Comparison of ENCODE assay signal across 13 cellular contexts in the genomic region with DNA sequence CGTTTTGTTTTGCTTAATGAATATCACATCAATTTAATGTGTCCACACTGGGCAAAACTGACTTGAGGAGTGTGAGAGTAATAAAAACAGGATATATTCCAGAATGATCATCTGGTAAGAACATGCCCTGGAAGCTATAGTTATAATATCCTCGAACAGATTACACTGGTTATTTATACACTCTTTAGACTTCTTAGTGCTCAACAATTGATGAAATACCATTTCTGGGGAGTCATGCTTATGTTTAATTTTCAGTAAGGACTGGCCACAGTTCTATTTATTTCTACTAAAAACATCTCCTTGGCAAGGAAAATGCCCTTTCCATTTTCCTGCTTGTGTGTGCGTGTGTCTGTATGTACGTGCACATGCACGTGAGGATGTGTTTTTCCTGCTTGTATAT.
DNase-seq lines count a peak whose midpoint lies in the region; ATAC-seq and TF ChIP-seq lines count a peak whose summit lies in the region.
"Had no signal": no experiment of that assay in that cellular context is flagged by ENCODE, and none has a peak within 500 bp of the region (broad histone marks: within the 10 kb centered on the region; RNA-seq: fewer than 3 reads in every experiment).

No MANE protein-coding gene starts in this region.

- H3K4me1 Mint-ChIP-seq in GM23338 (peaks cover 17% of the 10 kb centered on the region), endothelial cell (ENCODE audit: unreplicated experiment) (peaks cover 15% of the 10 kb centered on the region), memory B cell (peaks cover 30% of the 10 kb centered on the region)

- peaks cover 4% of the 10 kb centered on the region; the same call in 2 of the 3 replicates for H3K9me3 Mint-ChIP-seq in GM23338
- no peaks in the 10 kb centered on the region for H3K9me3 Mint-ChIP-seq in endothelial cell (ENCODE audit: unreplicated experiment)
- H3K9me3 Mint-ChIP-seq in memory B cell, result no peaks in the 10 kb centered on the region
- H3K9me3 Mint-ChIP-seq: CD4-positive, alpha-beta T cell had no signal

- H3K9me2 ChIP-seq in GM23338 (ENCODE audit: insufficient read depth), result no peaks in the 10 kb centered on the region

- no peak overlapping the region for H3K4me3 ChIP-seq in GM23338
- no peak overlapping the region for H3K4me3 ChIP-seq in osteoblast (ENCODE audit: insufficient read depth, low read length)
- H3K4me3 ChIP-seq: BLaER1 treated with 17β-estradiol and CSF1 and Interleukin-3, amounts not matched to agents 10 nM and 100 nM; HAP-1 had no signal

- TF ChIP-seq POLR2A in erythroblast (IDR thresholded peaks at IDR 0.05; ENCODE audit: low read length), result no peak

- H3K27me3 ChIP-seq in GM23338 (ENCODE audit: insufficient read depth) (no peaks in the 10 kb centered on the region), osteoblast (ENCODE audit: insufficient read depth, low read length) (no peaks in the 10 kb centered on the region)
- H3K27me3 ChIP-seq: BLaER1 treated with 17β-estradiol and CSF1 and Interleukin-3, amounts not matched to agents 10 nM and 100 nM had no signal

- no peak overlapping the region for H3K4me3 Mint-ChIP-seq in GM23338
- H3K4me3 Mint-ChIP-seq in endothelial cell (ENCODE audit: unreplicated experiment), result peak overlapping the region; percentile 49
- no peak overlapping the region for H3K4me3 Mint-ChIP-seq in memory B cell
- H3K4me3 Mint-ChIP-seq: CD4-positive, alpha-beta T cell had no signal

- H4K20me1 ChIP-seq in GM23338 (replicated peaks; ENCODE audit: insufficient read depth) (no peaks in the 10 kb centered on the region; the same call in 1 of the 2 replicates), osteoblast (ENCODE audit: insufficient read depth, low read length) (peaks cover 54% of the 10 kb centered on the region)

- no peak for ATAC-seq in GM23338
- ATAC-seq in memory B cell (ENCODE audit: low read depth), result no peak
- no peak for ATAC-seq in SK-N-SH treated with all-trans-retinoic acid at 6 μM for 48 hours
- no peak for ATAC-seq in GM21447 (IDR thresholded peaks at IDR 0.05; ENCODE audit: unreplicated experiment)
- ATAC-seq: HepG2 had no signal

- H3K4me1 ChIP-seq in GM23338 (ENCODE audit: insufficient read depth) (no peaks in the 10 kb centered on the region; the same call in 1 of the 2 replicates), osteoblast (ENCODE audit: insufficient read depth, low read length) (no peaks in the 10 kb centered on the region)
- H3K4me1 ChIP-seq: HAP-1 had no signal

- H3K79me2 ChIP-seq in GM23338 (replicated peaks; ENCODE audit: insufficient read depth) (peaks cover 27% of the 10 kb centered on the region), osteoblast (ENCODE audit: insufficient read depth, low read length) (peaks cover 88% of the 10 kb centered on the region)

- no peak overlapping the region for H3K4me2 ChIP-seq in GM23338
- no peak overlapping the region for H3K4me2 ChIP-seq in osteoblast (ENCODE audit: insufficient read depth, low read length)
- H3K4me2 ChIP-seq: BLaER1 treated with 17β-estradiol and CSF1 and Interleukin-3, amounts not matched to agents 10 nM and 100 nM had no signal

- H3K36me3 Mint-ChIP-seq in GM23338 (ENCODE audit: low read depth), result peaks cover 30% of the 10 kb centered on the region
- H3K36me3 Mint-ChIP-seq in endothelial cell (ENCODE audit: low read depth, unreplicated experiment), result peaks cover 32% of the 10 kb centered on the region
- H3K36me3 Mint-ChIP-seq in memory B cell, result peaks cover 38% of the 10 kb centered on the region

- no peak for DNase-seq in GM23338 (ENCODE audit: low spot score)
- DNase-seq in endothelial cell (ENCODE audit: low spot score), result no peak
- no peak for DNase-seq in memory B cell (ENCODE audit: low spot score in 2 of 2)
- DNase-seq in erythroblast (lab: John Stamatoyannopoulos, UW), result no peak
- no peak for DNase-seq in osteoblast (ENCODE audit: insufficient read length, low spot score, missing footprints)
- DNase-seq: Calu3; CD4-positive, alpha-beta T cell; DMS 273 treated with DMSO at 0.1 percent for 48 hours had no signal

- H3K27ac ChIP-seq in GM23338 (ENCODE audit: low read depth) (peak overlapping the region; percentile 10), osteoblast (ENCODE audit: low read depth, low read length) (no peak overlapping the region)
- H3K27ac ChIP-seq: BLaER1 treated with 17β-estradiol and CSF1 and Interleukin-3, amounts not matched to agents 10 nM and 100 nM had no signal

- H3K27me3 Mint-ChIP-seq in GM23338 (ENCODE audit: insufficient read depth, low read depth, poor library complexity), result no peaks in the 10 kb centered on the region
- H3K27me3 Mint-ChIP-seq in endothelial cell (ENCODE audit: unreplicated experiment), result peaks cover 10% of the 10 kb centered on the region
- H3K27me3 Mint-ChIP-seq in memory B cell, result no peaks in the 10 kb centered on the region
- H3K27me3 Mint-ChIP-seq: CD4-positive, alpha-beta T cell had no signal

- H3F3A ChIP-seq in GM23338 (replicated peaks; ENCODE audit: low read depth), result peaks cover 10% of the 10 kb centered on the region; the same call in 1 of the 2 replicates

- no peaks in the 10 kb centered on the region for H3K9me3 ChIP-seq in osteoblast (ENCODE audit: low read depth, low read length)
- H3K9me3 ChIP-seq: BLaER1 treated with 17β-estradiol and CSF1 and Interleukin-3, amounts not matched to agents 10 nM and 100 nM; HAP-1 had no signal

- TF ChIP-seq CTCF in GM23338 (conservative IDR thresholded peaks at IDR 0.05; ENCODE audit: low read depth in 2 of 2), result no peak
- TF ChIP-seq CTCF in endothelial cell (IDR thresholded peaks at IDR 0.05; ENCODE audit: unreplicated experiment), result no peak
- TF ChIP-seq CTCF in osteoblast (IDR thresholded peaks at IDR 0.05; ENCODE audit: extremely low read depth, low read depth, low read length), result no peak

- H3K36me3 ChIP-seq in GM23338 (ENCODE audit: insufficient read depth) (no peaks in the 10 kb centered on the region), osteoblast (ENCODE audit: insufficient read depth, low read length) (peaks cover 69% of the 10 kb centered on the region)

- no peak overlapping the region for H3K27ac Mint-ChIP-seq in GM23338
- H3K27ac Mint-ChIP-seq in endothelial cell (ENCODE audit: unreplicated experiment), result no peak overlapping the region
- peak overlapping the region; percentile 21 for H3K27ac Mint-ChIP-seq in memory B cell
- H3K27ac Mint-ChIP-seq: CD4-positive, alpha-beta T cell had no signal

- H2AFZ ChIP-seq in GM23338 (no peak overlapping the region), osteoblast (ENCODE audit: low read length) (no peak overlapping the region)

TF ChIP-seq in GM23338, 12 proteins besides CTCF, POLR2A, EP300 and RAD21 (continues in another document):
- TF ChIP-seq JUNB (IDR thresholded peaks at IDR 0.05; ENCODE audit: unreplicated experiment) (no peak), EZH2 (IDR thresholded peaks at IDR 0.05; ENCODE audit: low read depth, unreplicated experiment) (no peak), STAT1 (IDR thresholded peaks at IDR 0.05; ENCODE audit: unreplicated experiment) (no peak)
- TF ChIP-seq, protein P1, sequence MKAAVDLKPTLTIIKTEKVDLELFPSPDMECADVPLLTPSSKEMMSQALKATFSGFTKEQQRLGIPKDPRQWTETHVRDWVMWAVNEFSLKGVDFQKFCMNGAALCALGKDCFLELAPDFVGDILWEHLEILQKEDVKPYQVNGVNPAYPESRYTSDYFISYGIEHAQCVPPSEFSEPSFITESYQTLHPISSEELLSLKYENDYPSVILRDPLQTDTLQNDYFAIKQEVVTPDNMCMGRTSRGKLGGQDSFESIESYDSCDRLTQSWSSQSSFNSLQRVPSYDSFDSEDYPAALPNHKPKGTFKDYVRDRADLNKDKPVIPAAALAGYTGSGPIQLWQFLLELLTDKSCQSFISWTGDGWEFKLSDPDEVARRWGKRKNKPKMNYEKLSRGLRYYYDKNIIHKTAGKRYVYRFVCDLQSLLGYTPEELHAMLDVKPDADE (IDR thresholded peaks at IDR 0.05), result no peak

TF ChIP-seq in SK-N-SH treated with all-trans-retinoic acid at 6 μM for 48 hours, 23 proteins besides CTCF, POLR2A, EP300 and RAD21:
- TF ChIP-seq RARB (CRISPR knock-in tag; IDR thresholded peaks at IDR 0.05) (no peak), TCF4 (CRISPR knock-in tag; IDR thresholded peaks at IDR 0.05; ENCODE audit: borderline replicate concordance) (no peak), ZNF565 (CRISPR knock-in tag; conservative IDR thresholded peaks at IDR 0.05; ENCODE audit: low read depth) (no peak), ZC3H10 (CRISPR knock-in tag; IDR thresholded peaks at IDR 0.05) (no peak), ARNTL (CRISPR knock-in tag; IDR thresholded peaks at IDR 0.05; ENCODE audit: borderline replicate concordance, low read depth) (no peak), TOX (CRISPR knock-in tag; IDR thresholded peaks at IDR 0.05; ENCODE audit: borderline replicate concordance) (no peak)
